Comparison of ENCODE assay signal across 1 cellular context in genomic region chr6:130037207-130037811, GRCh38.
TF ChIP-seq lines count a peak whose summit lies in the region.

No MANE protein-coding gene starts in this region.

TF ChIP-seq in GM12878, 131 proteins besides CTCF, POLR2A, EP300 and RAD21 (continued from another document):
- TF ChIP-seq ZBTB40 (IDR thresholded peaks at IDR 0.05; ENCODE audit: borderline replicate concordance) = no peak
- no peak for TF ChIP-seq ZBED1 (IDR thresholded peaks at IDR 0.05; ENCODE audit: borderline replicate concordance)
- peak; percentile 59; the same call in 1 of the 2 replicates for TF ChIP-seq ZNF384 (IDR thresholded peaks at IDR 0.05; ENCODE audit: borderline replicate concordance, low read depth, low read length)
- no peak for TF ChIP-seq TAF1 (IDR thresholded peaks at IDR 0.05; ENCODE audit: borderline replicate concordance, low read depth, low read length)
